Comparison of ENCODE assay signal across 19 cellular contexts in the genomic region with DNA sequence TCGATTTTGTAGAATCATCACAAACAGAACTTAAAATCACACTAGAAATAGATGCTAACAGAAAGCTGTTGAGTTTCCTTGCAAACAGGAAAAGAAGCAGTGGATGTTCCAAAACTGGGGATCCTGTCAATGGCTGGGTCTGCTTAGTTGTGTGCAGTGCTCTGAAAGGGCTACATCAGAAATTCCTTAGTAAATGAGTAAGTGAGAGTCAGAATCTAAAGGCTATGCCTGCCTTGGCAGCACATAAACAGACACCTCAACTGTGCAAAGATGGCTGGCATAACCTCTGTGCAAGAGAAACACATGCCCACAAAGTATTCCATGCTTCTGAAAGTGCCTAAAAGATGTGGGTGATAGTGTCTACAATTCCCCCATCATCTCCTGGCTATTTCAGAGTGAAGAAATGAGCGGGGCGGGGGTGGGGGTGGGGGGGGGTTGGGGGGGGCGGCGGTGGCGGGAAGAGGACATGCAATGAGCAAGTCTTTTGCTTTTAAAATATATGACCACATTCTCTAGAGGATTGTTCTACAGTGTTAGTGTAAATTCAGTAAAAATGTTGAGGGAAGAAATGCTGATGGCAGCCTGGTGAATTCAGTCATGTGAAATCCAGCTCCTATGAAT.
"Had no signal": no experiment of that assay in that cellular context is flagged by ENCODE, and none has a peak within 500 bp of the region (broad histone marks: within the 10 kb centered on the region; RNA-seq: fewer than 3 reads in every experiment).

No MANE protein-coding gene starts in this region.

- H3K4me1 Mint-ChIP-seq: immature natural killer cell, natural killer cell had no signal

- H3K9me3 Mint-ChIP-seq: activated naive CD8-positive, alpha-beta T cell treated with anti-CD3 and anti-CD28 coated beads for 36 hours; activated T-cell treated with anti-CD3 and anti-CD28 coated beads, Interleukin-2, amount 50 U/mL, for 24 hours; activated T-helper 2 cell treated with anti-CD3 and anti-CD28 coated beads, Interferon-gamma antibody, Interleukin-2, Interleukin-4, amounts not matched to agents 10 μg/mL and 5 μg/mL and 100 μg/mL, durations not matched to agents 14 hours and 24 hours and 36 hours; natural killer cell; T-helper 2 cell treated with Interferon-gamma antibody and Interleukin-4, amounts not matched to agents 5 μg/mL and 100 μg/mL, for 36 hours; type B pancreatic cell had no signal

- H3K27ac Mint-ChIP-seq: activated naive CD8-positive, alpha-beta T cell treated with anti-CD3 and anti-CD28 coated beads for 36 hours; activated T-cell treated with anti-CD3 and anti-CD28 coated beads, Interleukin-2, amount 50 U/mL, for 24 hours; activated T-helper 2 cell treated with anti-CD3 and anti-CD28 coated beads, Interferon-gamma antibody, Interleukin-2, Interleukin-4, amounts not matched to agents 10 μg/mL and 5 μg/mL and 100 μg/mL, durations not matched to agents 14 hours and 24 hours and 36 hours; immature natural killer cell; natural killer cell; T-helper 2 cell treated with Interferon-gamma antibody and Interleukin-4, amounts not matched to agents 5 μg/mL and 100 μg/mL, for 36 hours; type B pancreatic cell had no signal

- H3K27ac ChIP-seq: cardiac muscle cell, prostate gland, right atrium auricular region, thoracic aorta, vagina had no signal

- DNase-seq: activated CD4-positive, alpha-beta T cell treated with anti-CD3 and anti-CD28 coated beads, Interleukin-2, amount 50 U/mL, for 4 hours; activated CD8-positive, alpha-beta memory T cell treated with anti-CD3 and anti-CD28 coated beads for 24 hours; activated CD8-positive, alpha-beta memory T cell treated with anti-CD3 and anti-CD28 coated beads, Interleukin-2, amount 50 U/mL, for 4 hours; activated naive CD4-positive, alpha-beta T cell; activated naive CD8-positive, alpha-beta T cell treated with anti-CD3 and anti-CD28 coated beads for 36 hours; activated T-cell treated with anti-CD3 and anti-CD28 coated beads, Interleukin-2, amount 50 U/mL, for 24 hours; immature natural killer cell; midbrain; natural killer cell; stimulated activated CD4-positive, alpha-beta T cell treated with anti-CD3 and anti-CD28 coated beads, Interleukin-4, amount 100 ng/mL, for 24 hours; stimulated activated naive CD4-positive, alpha-beta T cell treated with Interleukin-2 at 50 U/mL for 16 hours had no signal

- ATAC-seq: natural killer cell had no signal

- H3K36me3 ChIP-seq: cardiac muscle cell, prostate gland, right atrium auricular region, thoracic aorta, vagina had no signal

- H3K27me3 Mint-ChIP-seq: activated naive CD8-positive, alpha-beta T cell treated with anti-CD3 and anti-CD28 coated beads for 36 hours; type B pancreatic cell had no signal

- H3K4me3 Mint-ChIP-seq: activated naive CD8-positive, alpha-beta T cell treated with anti-CD3 and anti-CD28 coated beads for 36 hours; activated T-cell treated with anti-CD3 and anti-CD28 coated beads, Interleukin-2, amount 50 U/mL, for 24 hours; immature natural killer cell; natural killer cell; T-helper 2 cell treated with Interferon-gamma antibody and Interleukin-4, amounts not matched to agents 5 μg/mL and 100 μg/mL, for 36 hours; type B pancreatic cell had no signal

- H3K9me3 ChIP-seq: prostate gland, right atrium auricular region, thoracic aorta, vagina had no signal

- H3K27me3 ChIP-seq: cardiac muscle cell, right atrium auricular region, vagina had no signal

- H3K4me1 ChIP-seq: prostate gland, right atrium auricular region, vagina had no signal

- H3K36me3 Mint-ChIP-seq: activated naive CD8-positive, alpha-beta T cell treated with anti-CD3 and anti-CD28 coated beads for 36 hours; immature natural killer cell; natural killer cell; type B pancreatic cell had no signal

- H3K4me3 ChIP-seq: cardiac muscle cell, prostate gland, right atrium auricular region, thoracic aorta, vagina had no signal
